ENCODE assay signal across 8 cellular contexts in the genomic region with DNA sequence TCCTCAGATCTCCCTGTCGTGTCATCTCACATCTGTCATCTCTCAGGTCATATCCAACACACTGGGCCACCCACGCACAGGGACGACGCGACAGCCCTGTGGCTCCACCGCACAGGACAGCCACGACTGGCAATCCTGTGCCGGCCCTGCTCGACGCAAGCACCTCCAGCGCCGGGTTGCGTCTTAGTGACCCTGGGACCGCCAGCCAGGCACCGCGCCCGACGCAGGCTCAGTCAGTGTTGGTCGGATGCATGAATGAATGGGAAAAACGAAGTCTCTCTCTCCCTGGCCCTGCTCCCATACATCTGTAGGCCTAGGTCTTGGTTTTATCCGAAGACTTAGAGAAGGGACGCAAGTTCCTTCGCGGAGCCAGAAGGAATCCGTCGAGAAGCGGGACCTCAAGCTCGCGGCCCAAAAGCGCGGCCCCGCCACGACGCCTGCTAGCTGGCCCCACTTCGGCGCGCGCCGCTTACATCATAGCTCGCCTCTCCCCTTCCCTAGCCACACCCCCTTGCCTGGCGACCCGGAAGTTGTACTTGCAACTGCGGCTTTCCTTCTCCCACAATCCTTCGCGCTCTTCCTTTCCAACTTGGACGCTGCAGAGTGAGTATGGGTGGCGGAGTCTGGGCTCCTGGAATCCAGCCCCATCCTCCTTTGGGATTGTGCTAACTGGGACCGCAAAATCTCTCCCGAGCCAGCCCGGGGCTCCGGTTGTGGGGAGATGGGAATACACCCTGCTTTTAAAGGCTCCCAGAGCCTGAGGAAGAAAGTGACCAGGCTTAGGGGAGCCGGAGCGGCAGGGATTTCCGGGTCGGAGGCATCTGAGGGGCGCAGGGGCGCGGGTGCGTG. TPM values are rescaled to one million over a fixed set of nuclear protein-coding genes. Genes with fewer than 3 reads are reported as not detected.
DNase-seq lines count a peak whose midpoint lies in the region; ATAC-seq and TF ChIP-seq lines count a peak whose summit lies in the region.

A gene (plus strand): TSS at position 577 of the 849 bp plus-strand sequence. CDS start 413 bp downstream, outside the sequence.

- WGBS in prostate gland, result 6% methylated on average over 59 of the region's 59 CpGs
- 4% methylated on average over 59 of the region's 59 CpGs for WGBS in urinary bladder

- H3K27ac ChIP-seq in angular gyrus (ENCODE audit: low read depth, low read length) (peak within 1 kb of the TSS; percentile 62), prostate gland (peak within 1 kb of the TSS; percentile 77 to 81), urinary bladder (ENCODE audit: low read depth) (peak within 1 kb of the TSS; percentile 72)

- TF ChIP-seq CTCF in prostate gland (IDR thresholded peaks at IDR 0.05), result no peak

- intact Hi-C loops in left ventricle myocardium superior (cut with micrococcal nuclease) (no loop called here), prostate gland (cut with DNase I) (no loop called here)

- no peaks in the 10 kb centered on the region for H3K9me3 ChIP-seq in prostate gland

- H3K36me3 ChIP-seq in prostate gland (peaks cover 5 to 16% of the 10 kb centered on the region in 2 donors), urinary bladder (ENCODE audit: insufficient read depth) (no peaks in the 10 kb centered on the region)

- H3K27me3 ChIP-seq in prostate gland (replicated peaks; ENCODE audit: insufficient read depth), result no peaks in the 10 kb centered on the region

- peak; percentile 84 for TF ChIP-seq POLR2A in prostate gland (IDR thresholded peaks at IDR 0.05)

- ATAC-seq in GM18498 (IDR thresholded peaks at IDR 0.05; ENCODE audit: unreplicated experiment) (peak; percentile 97), HG02938 (IDR thresholded peaks at IDR 0.05; ENCODE audit: unreplicated experiment) (peak; percentile 94), left ventricle myocardium superior (peak; percentile 97)

- H3K4me3 ChIP-seq in prostate gland, result peak within 1 kb of the TSS; percentile 55 to 73
- peak within 1 kb of the TSS; percentile 59 for H3K4me3 ChIP-seq in urinary bladder (ENCODE audit: low read depth, low read length)

- H3K4me1 ChIP-seq in prostate gland (replicated peaks) (peaks cover 2% of the 10 kb centered on the region), urinary bladder (ENCODE audit: insufficient read depth) (no peaks in the 10 kb centered on the region)

- DNase-seq in NCI-H187 (lab: John Stamatoyannopoulos, UW) (peak; percentile 47 to 78), T-helper 2 cell (peak; percentile 84 to 99 (median 94)), left ventricle myocardium superior (peak; percentile 98), prostate gland (ENCODE audit: low spot score) (peak; percentile 96)

RNA-seq across cellular contexts. Expression of the gene that starts here (rescaled TPM):
- total RNA-seq in left ventricle myocardium superior (703 TPM), prostate gland (1,000 to 10,000 TPM in 1 of 2 donors, 100 to 1,000 TPM in 1; 797 to 1,305 TPM), urinary bladder (1,407 TPM)
- 6,487 TPM for polyA plus RNA-seq in urinary bladder

Comparison
In these comparisons a context has a peak if more than half of its experiments do, and no peak if none do; other contexts are left out.
1. Peak in every context shown above with its lines: DNase-seq, ATAC-seq, H3K4me3 ChIP-seq and H3K27ac ChIP-seq.